8 cellular contexts compared by ENCODE assay signal in the genomic region with DNA sequence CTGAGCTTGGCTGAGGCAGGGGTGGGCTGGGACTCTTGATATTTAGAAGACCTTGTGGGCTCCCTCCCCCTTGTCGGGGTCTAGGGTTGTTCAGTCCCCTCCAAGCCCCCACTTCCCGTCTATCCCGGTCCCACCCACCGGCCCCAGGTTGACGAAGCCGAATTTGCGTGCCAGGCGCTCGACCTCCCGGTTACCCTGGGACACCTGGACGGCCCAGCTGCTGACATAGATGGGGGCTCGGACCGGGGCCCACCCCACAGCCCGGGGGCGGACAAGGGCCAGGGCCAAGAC. TPM values are rescaled to one million over a fixed set of nuclear protein-coding genes. Genes with fewer than 3 reads are reported as not detected.
A peak's percentile ranks its signal among the peaks of the same experiment; 100 is the strongest.
DNase-seq lines count a peak whose midpoint lies in the region; ATAC-seq and TF ChIP-seq lines count a peak whose summit lies in the region.

No MANE protein-coding gene starts in this region.

- TF ChIP-seq CTCF in DND-41 (IDR thresholded peaks at IDR 0.05; ENCODE audit: borderline replicate concordance, extremely low read depth, low read length, poor library complexity, severe bottlenecking) (no peak), OCI-LY1 (IDR thresholded peaks at IDR 0.05; ENCODE audit: low read length) (no peak), parathyroid adenoma (IDR thresholded peaks at IDR 0.05) (no peak), lower leg skin (IDR thresholded peaks at IDR 0.05) (no peak), endothelial cell (IDR thresholded peaks at IDR 0.05; ENCODE audit: unreplicated experiment) (no peak)

- peaks cover 2% of the 10 kb centered on the region for H3K4me1 Mint-ChIP-seq in endothelial cell (ENCODE audit: unreplicated experiment)

- H3K79me2 ChIP-seq in DND-41 (ENCODE audit: insufficient read depth, low read length) = no peaks in the 10 kb centered on the region
- H3K79me2 ChIP-seq in OCI-LY1 (ENCODE audit: insufficient read depth, low read length) = no peaks in the 10 kb centered on the region
- no peaks in the 10 kb centered on the region for H3K79me2 ChIP-seq in parathyroid adenoma

- H3K9ac ChIP-seq in DND-41 (ENCODE audit: low read depth, low read length) (peak overlapping the region; percentile 71), OCI-LY1 (ENCODE audit: low read length) (peak overlapping the region; percentile 67), parathyroid adenoma (peak overlapping the region; percentile 77)

- no peaks in the 10 kb centered on the region for H3F3A ChIP-seq in OCI-LY1 (ENCODE audit: insufficient read depth, low read length)

- 0 to 1% methylated on average over 14 to 15 of the region's 15 CpGs for WGBS in esophagus, 2 donors
- WGBS in lower leg skin, 2 donors = 3% methylated on average over 6 of the region's 15 CpGs; no CpG with 5 or more reads in 1 of the 2 donors

- H4K20me1 ChIP-seq in DND-41 (ENCODE audit: insufficient read depth, low read length) = no peaks in the 10 kb centered on the region
- H4K20me1 ChIP-seq in OCI-LY1 (ENCODE audit: insufficient read depth, low read length) = no peaks in the 10 kb centered on the region

- H3K27me3 ChIP-seq in DND-41 (ENCODE audit: insufficient read depth, low read length, poor library complexity) = no peaks in the 10 kb centered on the region
- H3K27me3 ChIP-seq in OCI-LY1 (ENCODE audit: insufficient read depth, low read length) = no peaks in the 10 kb centered on the region; the same call in 1 of the 2 replicates
- no peaks in the 10 kb centered on the region for H3K27me3 ChIP-seq in esophagus (ENCODE audit: control insufficient read depth in 1 of 2, insufficient read depth in 2 of 2, low read length in 2 of 2)
- H3K27me3 ChIP-seq in parathyroid adenoma (ENCODE audit: control insufficient read depth, insufficient read depth, low read length) = no peaks in the 10 kb centered on the region

- DNase-seq in DND-41 (no peak), epidermal melanocyte (ENCODE audit: insufficient read length, low spot score) (no peak), lower leg skin (ENCODE audit: low spot score in 2 of 2) (no peak), endothelial cell (ENCODE audit: low spot score) (no peak)

- H3K9me3 Mint-ChIP-seq in endothelial cell (ENCODE audit: unreplicated experiment) = no peaks in the 10 kb centered on the region

- peak overlapping the region; percentile 77 for H3K27ac ChIP-seq in DND-41 (ENCODE audit: low read length)
- H3K27ac ChIP-seq in OCI-LY1 (ENCODE audit: low read depth, low read length, poor library complexity, severe bottlenecking) = no peak overlapping the region
- H3K27ac ChIP-seq in esophagus (ENCODE audit: low read depth in 2 of 2, low read length in 1 of 2) = peak overlapping the region; percentile 83 to 87
- H3K27ac ChIP-seq in parathyroid adenoma = peak overlapping the region; percentile 45

- H2AFZ ChIP-seq in DND-41 (ENCODE audit: low read depth, low read length) (peak overlapping the region; percentile 78), OCI-LY1 (ENCODE audit: low read length) (no peak overlapping the region), parathyroid adenoma (peak overlapping the region; percentile 99)

- intact Hi-C loops in lower leg skin (cut with DNase I; ENCODE audit: low total_unique reads) = no loop called here

- H3K4me3 ChIP-seq in DND-41 (ENCODE audit: low read depth in 1 of 2, low read length in 2 of 2) = peak overlapping the region; percentile 43 to 61; a peak in 3 of 4 replicates
- peak overlapping the region; percentile 66 for H3K4me3 ChIP-seq in OCI-LY1 (ENCODE audit: low read depth, low read length, poor library complexity, severe bottlenecking)
- peak overlapping the region; percentile 42 to 55 for H3K4me3 ChIP-seq in esophagus (ENCODE audit: low read depth in 1 of 2, low read length in 2 of 2)
- H3K4me3 ChIP-seq in parathyroid adenoma (ENCODE audit: low read depth, low read length) = peak overlapping the region; percentile 76
- H3K4me3 ChIP-seq in lower leg skin (ENCODE audit: low read depth, poor library complexity, severe bottlenecking) = no peak overlapping the region

- no peaks in the 10 kb centered on the region for H3K9me2 ChIP-seq in OCI-LY1 (ENCODE audit: low read depth, low read length)

- no peak for TF ChIP-seq POLR2A in lower leg skin (IDR thresholded peaks at IDR 0.05)

- H3K4me3 Mint-ChIP-seq in endothelial cell (ENCODE audit: unreplicated experiment) = no peak overlapping the region

- no peaks in the 10 kb centered on the region for H3K36me3 ChIP-seq in DND-41 (ENCODE audit: insufficient read depth, low read length)
- H3K36me3 ChIP-seq in OCI-LY1 (ENCODE audit: insufficient read depth, low read length) = no peaks in the 10 kb centered on the region
- H3K36me3 ChIP-seq in esophagus (ENCODE audit: control insufficient read depth in 2 of 2, insufficient read depth in 2 of 2, low read length in 1 of 2) = no peaks in the 10 kb centered on the region
- H3K36me3 ChIP-seq in parathyroid adenoma (ENCODE audit: control insufficient read depth, insufficient read depth, low read length) = no peaks in the 10 kb centered on the region

- H3K36me3 Mint-ChIP-seq in endothelial cell (ENCODE audit: low read depth, unreplicated experiment) = no peaks in the 10 kb centered on the region

- H3K4me2 ChIP-seq in DND-41 (ENCODE audit: insufficient read depth, low read length) = peak overlapping the region; percentile 85
- H3K4me2 ChIP-seq in OCI-LY1 (ENCODE audit: low read length) = peak overlapping the region; percentile 80
- H3K4me2 ChIP-seq in parathyroid adenoma (ENCODE audit: low read length) = peak overlapping the region; percentile 95

- H3K4me1 ChIP-seq in DND-41 (ENCODE audit: insufficient read depth, low read length) (peaks cover 29% of the 10 kb centered on the region), OCI-LY1 (ENCODE audit: insufficient read depth, low read length, severe bottlenecking) (peaks cover 13% of the 10 kb centered on the region), esophagus (ENCODE audit: control insufficient read depth in 2 of 2, insufficient read depth in 2 of 2, low read length in 1 of 2) (peaks cover 0 to 5% of the 10 kb centered on the region in 2 donors), parathyroid adenoma (peaks cover 3% of the 10 kb centered on the region)

- peaks cover 14% of the 10 kb centered on the region for H3K27me3 Mint-ChIP-seq in endothelial cell (ENCODE audit: unreplicated experiment)

- H3K9me3 ChIP-seq in DND-41 (ENCODE audit: insufficient read depth, low read length, severe bottlenecking) = no peaks in the 10 kb centered on the region
- H3K9me3 ChIP-seq in OCI-LY1 (ENCODE audit: low read length) = no peaks in the 10 kb centered on the region
- H3K9me3 ChIP-seq in esophagus (ENCODE audit: control insufficient read depth in 2 of 2, insufficient read depth in 1 of 2, low read depth in 1 of 2, low read length in 1 of 2) = no peaks in the 10 kb centered on the region
- H3K9me3 ChIP-seq in parathyroid adenoma (ENCODE audit: control insufficient read depth, low read length) = no peaks in the 10 kb centered on the region

- ATAC-seq in DND-41 (ENCODE audit: insufficient read depth, low read depth) = peak; percentile 16
- ATAC-seq in GM19023 (IDR thresholded peaks at IDR 0.05; ENCODE audit: unreplicated experiment) = no peak

- H3K27ac Mint-ChIP-seq in endothelial cell (ENCODE audit: unreplicated experiment) = no peak overlapping the region

RNA-seq across cellular contexts. Expression of a gene that starts 0.2 kb away (rescaled TPM):
- polyA plus RNA-seq in esophagus = 1 to 10 TPM; 1.9 to 4.0 TPM
- total RNA-seq in lower leg skin (1 to 10 TPM; 1.2 to 6.5 (median 2.9) TPM), endothelial cell (ENCODE audit: unreplicated experiment) (8.4 TPM)

RNA-seq across cellular contexts. Expression of a gene that starts 1.0 kb away (rescaled TPM):
- 10 to 100 TPM; 10.1 to 14.4 TPM for polyA plus RNA-seq in esophagus
- total RNA-seq in lower leg skin (1 to 10 TPM; 6.3 to 8.8 (median 6.6) TPM), endothelial cell (ENCODE audit: unreplicated experiment) (2.3 TPM)

RNA-seq across cellular contexts. Expression of a gene that starts 10.9 kb away (rescaled TPM):
- 10 to 100 TPM; 17.8 to 28.1 TPM for polyA plus RNA-seq in esophagus
- total RNA-seq in lower leg skin (10 to 100 TPM; 34.3 to 49.6 (median 45.7) TPM), endothelial cell (ENCODE audit: unreplicated experiment) (29.7 TPM)

RNA-seq across cellular contexts. Expression of a gene that starts 22.9 kb away (rescaled TPM):
- 10 to 100 TPM; 10.9 to 13.0 TPM for polyA plus RNA-seq in esophagus
- total RNA-seq in lower leg skin (1 to 10 TPM in 3 of 4 donors, under 1 TPM in 1; 0.46 to 7.0 (median 4.6) TPM), endothelial cell (ENCODE audit: unreplicated experiment) (0.18 TPM)

RNA-seq across cellular contexts. Expression of a gene that starts 33.9 kb away (rescaled TPM):
- polyA plus RNA-seq in esophagus = under 1 TPM; 0.13 to 0.53 TPM
- total RNA-seq in lower leg skin (under 1 TPM in 2 of 4 donors, not detected in 2; 0.23 to 0.84 TPM), endothelial cell (ENCODE audit: unreplicated experiment) (1.1 TPM)
